1 cellular context compared by ENCODE assay signal in genomic region chr19:40441719-40442253, GRCh38.
TF ChIP-seq lines count a peak whose summit lies in the region.

No MANE protein-coding gene starts in this region.

TF ChIP-seq in K562, 482 proteins besides CTCF, POLR2A, EP300 and RAD21:
- TF ChIP-seq ZNF449 (CRISPR knock-in tag; IDR thresholded peaks at IDR 0.05) (no peak), MAFK (IDR thresholded peaks at IDR 0.05; ENCODE audit: low read length) (no peak), ZNF707 (CRISPR knock-in tag; conservative IDR thresholded peaks at IDR 0.05) (no peak), ZNF146 (CRISPR knock-in tag; IDR thresholded peaks at IDR 0.05; ENCODE audit: unreplicated experiment) (no peak), EHMT2 (IDR thresholded peaks at IDR 0.05) (no peak), CBX3 (IDR thresholded peaks at IDR 0.05; ENCODE audit: borderline replicate concordance in 1 of 2, low read length in 2 of 2) (no peak), ELF4 (CRISPR knock-in tag; IDR thresholded peaks at IDR 0.05) (no peak)
